24 cellular contexts compared by ENCODE assay signal in the genomic region with DNA sequence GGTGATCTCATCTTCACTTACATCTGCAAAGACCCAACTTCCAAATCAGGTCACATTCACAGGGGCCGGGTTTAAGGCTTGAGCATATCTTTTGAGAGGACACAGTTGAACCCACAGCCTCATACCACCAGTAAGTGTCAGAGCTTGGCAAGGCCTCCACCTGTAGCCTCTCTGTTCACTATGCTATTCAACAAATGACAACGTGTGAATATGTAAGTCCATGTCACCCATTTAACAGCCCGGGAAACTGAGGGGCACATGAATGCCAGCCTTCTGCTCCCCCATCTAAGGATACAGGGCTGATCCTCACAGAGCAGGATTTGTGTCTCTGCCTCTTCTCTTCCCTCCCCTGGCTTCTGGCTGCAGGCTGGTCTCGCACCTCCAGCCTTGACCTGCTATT. TPM values are rescaled to one million over a fixed set of nuclear protein-coding genes. Genes with fewer than 3 reads are reported as not detected.
"Had no signal": no experiment of that assay in that cellular context is flagged by ENCODE, and none has a peak within 500 bp of the region (broad histone marks: within the 10 kb centered on the region; RNA-seq: fewer than 3 reads in every experiment).

No MANE protein-coding gene starts in this region.

- H3K27me3 ChIP-seq: MG63 had no signal

- H3K4me3 ChIP-seq: MG63, SJSA1, SK-N-MC had no signal

- DNase-seq: Karpas-422, KG1, MG63, NCI-H1092, NCI-H1105 treated with DMSO at 0.1 percent for 48 hours, NCI-H1417 treated with DMSO at 0.1 percent for 48 hours, NCI-H146, NCI-H1694 treated with DMSO at 0.1 percent for 48 hours, NCI-H1930, NCI-H2081, NCI-H2107, NCI-H2171, NCI-H226, NCI-H446, NCI-H510A, NCI-H524 treated with DMSO at 0.1 percent for 48 hours, NCI-H69, NCI-H774, Right ventricle myocardium superior, RPMI8226, SIG-M5 had no signal

- H3K36me3 ChIP-seq: MG63, SJSA1 had no signal

- H3K27ac ChIP-seq: SJSA1, SK-N-MC had no signal

- H3K9me3 ChIP-seq: MG63 had no signal

- FAIRE-seq: RCC 7860 had no signal

RNA-seq across cellular contexts. Expression of a gene that starts 3.5 kb away (rescaled TPM):
- total RNA-seq: Right ventricle myocardium superior had no signal
